ENCODE assay signal across 26 cellular contexts in the genomic region with DNA sequence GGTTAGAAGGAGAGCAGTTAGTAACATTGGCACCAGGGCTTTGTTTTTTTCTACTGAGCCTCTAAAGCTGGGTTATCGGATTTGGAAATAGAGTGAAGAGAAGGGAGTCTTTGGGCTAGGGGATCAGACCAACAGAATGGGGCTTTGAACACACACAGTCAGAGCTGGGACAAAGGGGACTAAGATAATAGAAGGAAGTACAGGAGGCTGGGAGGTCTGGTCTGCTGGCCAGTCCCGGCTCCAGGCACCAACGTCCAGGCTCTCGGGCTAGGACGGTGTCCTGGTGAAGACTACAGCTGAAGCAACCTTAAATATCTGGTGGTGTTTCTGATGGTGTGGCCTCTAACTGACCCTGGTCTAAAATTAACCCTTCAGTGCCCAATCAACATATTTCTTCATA. TPM values are rescaled to one million over a fixed set of nuclear protein-coding genes. Genes with fewer than 3 reads are reported as not detected.
"Had no signal": no experiment of that assay in that cellular context is flagged by ENCODE, and none has a peak within 500 bp of the region (broad histone marks: within the 10 kb centered on the region; RNA-seq: fewer than 3 reads in every experiment).

No MANE protein-coding gene starts in this region.

- H3K4me1 ChIP-seq: ascending aorta, colonic mucosa, right lobe of liver had no signal

- H3K36me3 ChIP-seq: ascending aorta, cardiac muscle cell, colonic mucosa, heart left ventricle, ovary, right lobe of liver had no signal

- H3K27ac ChIP-seq: ascending aorta, cardiac muscle cell, colonic mucosa, heart left ventricle, ovary, right lobe of liver, skin epidermis had no signal

- H3K4me3 ChIP-seq: ascending aorta, cardiac muscle cell, colonic mucosa, heart left ventricle, ovary, right lobe of liver, skin epidermis had no signal

- H3K9me3 ChIP-seq: ascending aorta, colonic mucosa, heart left ventricle, ovary, right lobe of liver had no signal

- H3K27me3 ChIP-seq: ascending aorta, cardiac muscle cell, colonic mucosa, heart left ventricle, ovary, right lobe of liver had no signal

- ATAC-seq: effector memory CD8-positive, alpha-beta T cell; heart left ventricle; natural killer cell; right lobe of liver; stimulated activated naive CD8-positive, alpha-beta T cell treated with anti-CD3 and anti-CD28 coated beads, Interleukin-15, Interleukin-2, amounts not matched to agents 100 U/mL and 50 U/mL, for 24 hours; T-cell had no signal

- DNase-seq: activated CD4-positive, alpha-beta T cell treated with anti-CD3 and anti-CD28 coated beads for 4 hours; activated CD4-positive, alpha-beta T cell treated with anti-CD3 and anti-CD28 coated beads, Interleukin-2, amount 50 U/mL, for 48 hours; activated CD8-positive, alpha-beta memory T cell treated with anti-CD3 and anti-CD28 coated beads for 24 hours; activated gamma-delta T cell; activated naive CD4-positive, alpha-beta T cell treated with anti-CD3 and anti-CD28 coated beads, Interleukin-2, amount 10 ng/mL, durations not matched to agents 7 days and 5 days; activated naive CD8-positive, alpha-beta T cell treated with anti-CD3 and anti-CD28 coated beads, Interleukin-2, amount 10 ng/mL, durations not matched to agents 7 days and 5 days; activated T-cell treated with anti-CD3 and anti-CD28 coated beads, Interleukin-2, amount 50 U/mL, for 1 hour; cerebellar nuclear complex; colonic mucosa; effector memory CD8-positive, alpha-beta T cell; foreskin fibroblast; heart left ventricle; immature natural killer cell; kidney; natural killer cell; ovary; right lobe of liver; stimulated activated CD4-positive, alpha-beta T cell treated with anti-CD3 and anti-CD28 coated beads, Interleukin-12 subunit alpha, Interleukin-12 subunit beta, amount 100 ng/mL, for 4 hours; stimulated activated CD4-positive, alpha-beta T cell treated with anti-CD3 and anti-CD28 coated beads, Interleukin-4, amount 100 ng/mL, for 1 hour; stimulated activated naive CD8-positive, alpha-beta T cell treated with anti-CD3 and anti-CD28 coated beads, Interleukin-15, Interleukin-2, amounts not matched to agents 100 U/mL and 50 U/mL, for 24 hours; T-cell had no signal

RNA-seq across cellular contexts. Expression of a gene that starts 57.5 kb away (rescaled TPM):
- total RNA-seq: activated naive CD8-positive, alpha-beta T cell treated with anti-CD3 and anti-CD28 coated beads, Interleukin-2, amount 10 ng/mL, durations not matched to agents 7 days and 5 days; cardiac muscle cell; mononuclear cell; natural killer cell had no signal
- polyA plus RNA-seq: esophagus, immature natural killer cell had no signal
